1 cellular context compared by ENCODE assay signal in the genomic region with DNA sequence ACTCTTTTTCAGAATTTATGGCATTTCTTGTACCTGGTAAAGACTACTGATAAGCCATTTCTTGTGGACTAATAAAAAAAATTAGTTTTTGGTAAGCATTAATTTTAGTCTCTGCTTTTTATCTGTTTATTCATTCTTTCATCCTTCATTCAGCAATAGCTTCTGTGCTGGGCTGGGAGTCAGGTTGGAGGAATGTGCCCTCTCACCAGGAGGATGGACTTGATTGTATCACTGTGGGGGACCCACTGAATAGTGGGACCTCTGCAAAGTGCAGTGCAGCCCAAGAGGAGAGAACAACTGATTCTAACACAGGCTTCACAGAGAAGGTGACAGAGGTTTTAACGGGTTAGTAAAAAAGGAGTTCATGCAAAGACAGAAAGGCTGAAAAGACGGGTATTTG.
TF ChIP-seq lines count a peak whose summit lies in the region.

No MANE protein-coding gene starts in this region.

TF ChIP-seq in SK-N-SH, 30 proteins besides CTCF, POLR2A, EP300 and RAD21 (continued from another document):
- TF ChIP-seq, protein P1, sequence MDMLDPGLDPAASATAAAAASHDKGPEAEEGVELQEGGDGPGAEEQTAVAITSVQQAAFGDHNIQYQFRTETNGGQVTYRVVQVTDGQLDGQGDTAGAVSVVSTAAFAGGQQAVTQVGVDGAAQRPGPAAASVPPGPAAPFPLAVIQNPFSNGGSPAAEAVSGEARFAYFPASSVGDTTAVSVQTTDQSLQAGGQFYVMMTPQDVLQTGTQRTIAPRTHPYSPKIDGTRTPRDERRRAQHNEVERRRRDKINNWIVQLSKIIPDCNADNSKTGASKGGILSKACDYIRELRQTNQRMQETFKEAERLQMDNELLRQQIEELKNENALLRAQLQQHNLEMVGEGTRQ (IDR thresholded peaks at IDR 0.05; ENCODE audit: borderline replicate concordance, low read depth, low read length) = no peak
- TF ChIP-seq, protein P2, sequence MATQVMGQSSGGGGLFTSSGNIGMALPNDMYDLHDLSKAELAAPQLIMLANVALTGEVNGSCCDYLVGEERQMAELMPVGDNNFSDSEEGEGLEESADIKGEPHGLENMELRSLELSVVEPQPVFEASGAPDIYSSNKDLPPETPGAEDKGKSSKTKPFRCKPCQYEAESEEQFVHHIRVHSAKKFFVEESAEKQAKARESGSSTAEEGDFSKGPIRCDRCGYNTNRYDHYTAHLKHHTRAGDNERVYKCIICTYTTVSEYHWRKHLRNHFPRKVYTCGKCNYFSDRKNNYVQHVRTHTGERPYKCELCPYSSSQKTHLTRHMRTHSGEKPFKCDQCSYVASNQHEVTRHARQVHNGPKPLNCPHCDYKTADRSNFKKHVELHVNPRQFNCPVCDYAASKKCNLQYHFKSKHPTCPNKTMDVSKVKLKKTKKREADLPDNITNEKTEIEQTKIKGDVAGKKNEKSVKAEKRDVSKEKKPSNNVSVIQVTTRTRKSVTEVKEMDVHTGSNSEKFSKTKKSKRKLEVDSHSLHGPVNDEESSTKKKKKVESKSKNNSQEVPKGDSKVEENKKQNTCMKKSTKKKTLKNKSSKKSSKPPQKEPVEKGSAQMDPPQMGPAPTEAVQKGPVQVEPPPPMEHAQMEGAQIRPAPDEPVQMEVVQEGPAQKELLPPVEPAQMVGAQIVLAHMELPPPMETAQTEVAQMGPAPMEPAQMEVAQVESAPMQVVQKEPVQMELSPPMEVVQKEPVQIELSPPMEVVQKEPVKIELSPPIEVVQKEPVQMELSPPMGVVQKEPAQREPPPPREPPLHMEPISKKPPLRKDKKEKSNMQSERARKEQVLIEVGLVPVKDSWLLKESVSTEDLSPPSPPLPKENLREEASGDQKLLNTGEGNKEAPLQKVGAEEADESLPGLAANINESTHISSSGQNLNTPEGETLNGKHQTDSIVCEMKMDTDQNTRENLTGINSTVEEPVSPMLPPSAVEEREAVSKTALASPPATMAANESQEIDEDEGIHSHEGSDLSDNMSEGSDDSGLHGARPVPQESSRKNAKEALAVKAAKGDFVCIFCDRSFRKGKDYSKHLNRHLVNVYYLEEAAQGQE (IDR thresholded peaks at IDR 0.05; ENCODE audit: low read depth, low read length) = no peak
- TF ChIP-seq TCF12 (IDR thresholded peaks at IDR 0.05) (no peak; the same call in 1 of the 2 replicates), POLR2AphosphoS5 (IDR thresholded peaks at IDR 0.05; ENCODE audit: low read depth, low read length) (no peak)
- TF ChIP-seq, protein P3, sequence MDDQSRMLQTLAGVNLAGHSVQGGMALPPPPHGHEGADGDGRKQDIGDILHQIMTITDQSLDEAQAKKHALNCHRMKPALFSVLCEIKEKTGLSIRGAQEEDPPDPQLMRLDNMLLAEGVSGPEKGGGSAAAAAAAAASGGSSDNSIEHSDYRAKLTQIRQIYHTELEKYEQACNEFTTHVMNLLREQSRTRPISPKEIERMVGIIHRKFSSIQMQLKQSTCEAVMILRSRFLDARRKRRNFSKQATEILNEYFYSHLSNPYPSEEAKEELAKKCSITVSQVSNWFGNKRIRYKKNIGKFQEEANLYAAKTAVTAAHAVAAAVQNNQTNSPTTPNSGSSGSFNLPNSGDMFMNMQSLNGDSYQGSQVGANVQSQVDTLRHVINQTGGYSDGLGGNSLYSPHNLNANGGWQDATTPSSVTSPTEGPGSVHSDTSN (IDR thresholded peaks at IDR 0.05) = no peak
